Comparison of ENCODE assay signal across 1 cellular context in the genomic region with DNA sequence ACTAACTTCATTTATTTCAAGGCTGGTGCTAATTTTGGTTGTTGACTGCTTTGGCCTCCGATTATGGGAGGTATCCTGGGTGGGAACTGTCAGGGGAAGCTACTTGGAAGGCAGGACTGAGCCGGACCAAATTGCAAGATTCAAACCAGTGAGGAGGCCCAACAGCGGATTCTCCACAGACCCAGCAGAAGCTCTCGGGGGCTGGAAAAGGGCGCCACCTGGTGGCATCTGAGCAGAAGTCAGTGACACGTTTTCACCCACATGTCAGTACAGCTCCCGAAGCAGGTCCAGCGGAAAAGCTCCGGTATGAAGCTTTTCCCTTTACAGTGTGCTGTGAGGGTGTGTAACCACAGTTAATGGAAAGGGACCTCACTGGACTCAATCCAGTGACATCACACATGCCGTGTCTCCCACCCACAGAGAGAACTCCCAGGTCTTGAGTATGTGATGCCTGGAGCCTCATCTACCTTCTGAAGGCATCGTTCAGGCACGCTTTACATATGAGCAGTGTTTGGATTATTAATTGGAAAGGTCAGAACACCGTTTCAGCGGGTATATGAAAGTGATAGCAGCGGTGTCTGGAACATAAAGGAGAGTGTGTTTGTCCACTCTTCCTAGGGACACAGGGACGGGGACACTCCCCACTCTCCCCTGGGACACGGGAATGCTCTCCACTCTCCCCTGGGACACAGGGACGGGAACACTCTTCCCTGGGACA.
TF ChIP-seq lines count a peak whose summit lies in the region.

No MANE protein-coding gene starts in this region.

TF ChIP-seq in IMR-90, 13 proteins besides CTCF, POLR2A, EP300 and RAD21 (continued from another document):
- TF ChIP-seq, protein P1, sequence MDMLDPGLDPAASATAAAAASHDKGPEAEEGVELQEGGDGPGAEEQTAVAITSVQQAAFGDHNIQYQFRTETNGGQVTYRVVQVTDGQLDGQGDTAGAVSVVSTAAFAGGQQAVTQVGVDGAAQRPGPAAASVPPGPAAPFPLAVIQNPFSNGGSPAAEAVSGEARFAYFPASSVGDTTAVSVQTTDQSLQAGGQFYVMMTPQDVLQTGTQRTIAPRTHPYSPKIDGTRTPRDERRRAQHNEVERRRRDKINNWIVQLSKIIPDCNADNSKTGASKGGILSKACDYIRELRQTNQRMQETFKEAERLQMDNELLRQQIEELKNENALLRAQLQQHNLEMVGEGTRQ (IDR thresholded peaks at IDR 0.05; ENCODE audit: low read depth, low read length): no peak
- TF ChIP-seq MXI1 (IDR thresholded peaks at IDR 0.05; ENCODE audit: borderline replicate concordance, low read depth, low read length) (0 out of 2 replicates have a peak, but pooled peaks have one; percentile 41), MAFK (IDR thresholded peaks at IDR 0.05; ENCODE audit: low read depth, low read length) (no peak)
TF ChIP-seq in IMR-90: peak in this region for 4.
